Comparison of ENCODE assay signal across 15 cellular contexts in genomic region chr10:4541292-4541691, GRCh38.
DNase-seq lines count a peak whose midpoint lies in the region; ATAC-seq, FAIRE-seq and TF ChIP-seq lines count a peak whose summit lies in the region.
"Had no signal": no experiment of that assay in that cellular context is flagged by ENCODE, and none has a peak within 500 bp of the region (broad histone marks: within the 10 kb centered on the region; RNA-seq: fewer than 3 reads in every experiment).

No MANE protein-coding gene starts in this region.

- peaks cover 5% of the 10 kb centered on the region for H3K4me1 Mint-ChIP-seq in activated CD8-positive, alpha-beta memory T cell treated with anti-CD3 and anti-CD28 coated beads, Interleukin-2, amount 10 ng/mL, durations not matched to agents 7 days and 5 days
- H3K4me1 Mint-ChIP-seq: activated B cell treated with CpG ODN at 0.5 μM for 24 hours had no signal

- CTCF ChIA-PET in A549 (lab: Yijun Ruan, JAX), result interaction anchor here (0.8 to 1.9 kb wide), 2 partner anchors 11 to 28 kb away, joined by 4 read pairs; no protein-coding TSS in a partner anchor
- CTCF ChIA-PET in activated CD8-positive, alpha-beta memory T cell treated with anti-CD3 and anti-CD28 coated beads, Interleukin-2, amount 10 ng/mL, durations not matched to agents 7 days and 5 days (lab: Charles Lee), result no interaction called here

- H3K27ac Mint-ChIP-seq in activated CD8-positive, alpha-beta memory T cell treated with anti-CD3 and anti-CD28 coated beads, Interleukin-2, amount 10 ng/mL, durations not matched to agents 7 days and 5 days, result no peak overlapping the region
- H3K27ac Mint-ChIP-seq: activated B cell treated with CpG ODN at 0.5 μM for 24 hours, progenitor cell of endocrine pancreas had no signal

- H3K4me2 ChIP-seq in A549, result no peak overlapping the region
- H3K4me2 ChIP-seq: BLaER1 treated with 17β-estradiol and CSF1 and Interleukin-3, amounts not matched to agents 10 nM and 100 nM had no signal

- peaks cover 5% of the 10 kb centered on the region for H3K27me3 Mint-ChIP-seq in activated CD8-positive, alpha-beta memory T cell treated with anti-CD3 and anti-CD28 coated beads, Interleukin-2, amount 10 ng/mL, durations not matched to agents 7 days and 5 days
- H3K27me3 Mint-ChIP-seq: progenitor cell of endocrine pancreas had no signal

- no peak for FAIRE-seq in A549 (lab: Jason Lieb, UNC)
- FAIRE-seq: H1 had no signal

- POLR2A ChIA-PET in A549 (lab: Yijun Ruan, JAX), result no interaction called here

- H3K9me3 Mint-ChIP-seq in activated CD8-positive, alpha-beta memory T cell treated with anti-CD3 and anti-CD28 coated beads, Interleukin-2, amount 10 ng/mL, durations not matched to agents 7 days and 5 days (ENCODE audit: low read depth), result peaks cover 12% of the 10 kb centered on the region

- ATAC-seq in A549 (peak; percentile 30 to 74; a peak in 4 of 6 replicates), GM21381 (IDR thresholded peaks at IDR 0.05; ENCODE audit: unreplicated experiment) (no peak), sciatic nerve (no peak), HG03439 (IDR thresholded peaks at IDR 0.05; ENCODE audit: unreplicated experiment) (no peak)
- ATAC-seq in activated CD8-positive, alpha-beta memory T cell treated with anti-CD3 and anti-CD28 coated beads, Interleukin-2, amount 10 ng/mL, durations not matched to agents 7 days and 5 days, result no peak

- TF ChIP-seq EP300 in A549 (IDR thresholded peaks at IDR 0.05), result no peak

- TF ChIP-seq CTCF in A549 (IDR thresholded peaks at IDR 0.05) (no peak), cardiac fibroblast (IDR thresholded peaks at IDR 0.05; ENCODE audit: low read depth, low read length) (peak; percentile 50)

- peaks cover 17% of the 10 kb centered on the region for H3K9me3 ChIP-seq in A549

- peak in 1 of 2 experiments; percentile 48 for DNase-seq in A549 (ENCODE audit: low read depth in 1 of 2, low spot score in 1 of 2)
- peak; percentile 97 for DNase-seq in HT1080 (ENCODE audit: low read depth)
- peak; percentile 94 to 97 for DNase-seq in cardiac fibroblast (ENCODE audit: low read depth in 2 of 2)
- peak; percentile 99 for DNase-seq in kidney tubule cell (ENCODE audit: low spot score)
- DNase-seq in activated CD8-positive, alpha-beta memory T cell treated with anti-CD3 and anti-CD28 coated beads, Interleukin-2, amount 10 ng/mL, durations not matched to agents 7 days and 5 days, result no peak
- DNase-seq in sciatic nerve (ENCODE audit: low spot score), result no peak
- DNase-seq: activated B cell treated with CpG ODN at 0.5 μM for 24 hours; activated naive CD4-positive, alpha-beta T cell treated with anti-CD3 and anti-CD28 coated beads, Interleukin-2, amount 50 U/mL, for 16 hours; hypothalamus; NCI-H526 treated with DMSO at 0.1 percent for 48 hours had no signal

- no peak overlapping the region for H3K27ac ChIP-seq in A549
- H3K27ac ChIP-seq: BLaER1 treated with 17β-estradiol and CSF1 and Interleukin-3, amounts not matched to agents 10 nM and 100 nM had no signal

- H3K36me3 Mint-ChIP-seq in activated CD8-positive, alpha-beta memory T cell treated with anti-CD3 and anti-CD28 coated beads, Interleukin-2, amount 10 ng/mL, durations not matched to agents 7 days and 5 days, result peaks cover 3% of the 10 kb centered on the region

- H3K4me3 ChIP-seq in A549, result no peak overlapping the region
- H3K4me3 ChIP-seq in cardiac fibroblast (replicated peaks in 1 of 2; ENCODE audit: low read depth in 2 of 2, low read length in 2 of 2), result no peak overlapping the region
- H3K4me3 ChIP-seq: BLaER1 treated with 17β-estradiol and CSF1 and Interleukin-3, amounts not matched to agents 10 nM and 100 nM had no signal

- H3K4me3 Mint-ChIP-seq in activated CD8-positive, alpha-beta memory T cell treated with anti-CD3 and anti-CD28 coated beads, Interleukin-2, amount 10 ng/mL, durations not matched to agents 7 days and 5 days, result no peak overlapping the region
- H3K4me3 Mint-ChIP-seq: activated B cell treated with CpG ODN at 0.5 μM for 24 hours had no signal

- no peak for TF ChIP-seq POLR2A in A549 (IDR thresholded peaks at IDR 0.05; ENCODE audit: low read length)

- intact Hi-C loops in sciatic nerve (cut with DNase I), result no loop called here

- no peak for TF ChIP-seq RAD21 in A549 (conservative IDR thresholded peaks at IDR 0.05 in 1 of 2, IDR thresholded peaks at IDR 0.05 in 1 of 2)

- no peaks in the 10 kb centered on the region for H3K4me1 ChIP-seq in A549

TF ChIP-seq in A549, 52 proteins besides CTCF, POLR2A, EP300 and RAD21:
- TF ChIP-seq FOSL2 (IDR thresholded peaks at IDR 0.05), result no peak
- peak; percentile 55 for TF ChIP-seq FOSL2 (CRISPR knock-in tag; IDR thresholded peaks at IDR 0.05)
- TF ChIP-seq NPAS2 (CRISPR knock-in tag; IDR thresholded peaks at IDR 0.05; ENCODE audit: borderline replicate concordance), result no peak
- TF ChIP-seq, protein P1, sequence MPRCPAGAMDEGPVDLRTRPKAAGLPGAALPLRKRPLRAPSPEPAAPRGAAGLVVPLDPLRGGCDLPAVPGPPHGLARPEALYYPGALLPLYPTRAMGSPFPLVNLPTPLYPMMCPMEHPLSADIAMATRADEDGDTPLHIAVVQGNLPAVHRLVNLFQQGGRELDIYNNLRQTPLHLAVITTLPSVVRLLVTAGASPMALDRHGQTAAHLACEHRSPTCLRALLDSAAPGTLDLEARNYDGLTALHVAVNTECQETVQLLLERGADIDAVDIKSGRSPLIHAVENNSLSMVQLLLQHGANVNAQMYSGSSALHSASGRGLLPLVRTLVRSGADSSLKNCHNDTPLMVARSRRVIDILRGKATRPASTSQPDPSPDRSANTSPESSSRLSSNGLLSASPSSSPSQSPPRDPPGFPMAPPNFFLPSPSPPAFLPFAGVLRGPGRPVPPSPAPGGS (IDR thresholded peaks at IDR 0.05), result no peak

Comparison
In these comparisons a context has a peak if more than half of its experiments do, and no peak if none do; other contexts are left out.
1. ATAC-seq: peak in A549 (2 of 2); none in activated CD8-positive, alpha-beta memory T cell treated with anti-CD3 and anti-CD28 coated beads, Interleukin-2, amount 10 ng/mL, durations not matched to agents 7 days and 5 days (single experiment), GM21381 (single experiment), sciatic nerve (single experiment) and HG03439 (single experiment).
2. DNase-seq: peak in HT1080 (single experiment), cardiac fibroblast (2 of 2) and kidney tubule cell (single experiment); none in activated CD8-positive, alpha-beta memory T cell treated with anti-CD3 and anti-CD28 coated beads, Interleukin-2, amount 10 ng/mL, durations not matched to agents 7 days and 5 days (single experiment) and sciatic nerve (single experiment).